ENCODE assay signal across 2 cellular contexts in genomic region chr1:64822621-64823020, GRCh38.
TF ChIP-seq lines count a peak whose summit lies in the region.

No MANE protein-coding gene starts in this region.

TF ChIP-seq in GM23338, 12 proteins besides CTCF, POLR2A, EP300 and RAD21:
- TF ChIP-seq ZNF462 (CRISPR knock-in tag; IDR thresholded peaks at IDR 0.05): no peak
- TF ChIP-seq ETS1 (IDR thresholded peaks at IDR 0.05): no peak
- no peak for TF ChIP-seq ZNF331 (CRISPR knock-in tag; IDR thresholded peaks at IDR 0.05; ENCODE audit: low read depth)
- TF ChIP-seq EZH2phosphoT487 (IDR thresholded peaks at IDR 0.05; ENCODE audit: unreplicated experiment): no peak
- TF ChIP-seq REST (IDR thresholded peaks at IDR 0.05; ENCODE audit: unreplicated experiment): no peak
TF ChIP-seq in GM23338: peak in this region for 0.

TF ChIP-seq in endothelial cell of umbilical vein, 7 proteins besides CTCF, POLR2A, EP300 and RAD21:
- TF ChIP-seq GATA2 (IDR thresholded peaks at IDR 0.05; ENCODE audit: insufficient read depth, insufficient read length, low read depth, low read length): no peak
- TF ChIP-seq EZH2 (IDR thresholded peaks at IDR 0.05; ENCODE audit: borderline replicate concordance, low read depth, low read length, severe bottlenecking): no peak
- TF ChIP-seq POLR2AphosphoS5 (IDR thresholded peaks at IDR 0.05; ENCODE audit: insufficient read depth, low read depth, low read length): no peak
- TF ChIP-seq MYC (IDR thresholded peaks at IDR 0.05; ENCODE audit: low read depth, low read length): no peak
- no peak for TF ChIP-seq JUN (IDR thresholded peaks at IDR 0.05; ENCODE audit: borderline replicate concordance, insufficient read depth, insufficient read length, low read depth)
- no peak for TF ChIP-seq FOS (IDR thresholded peaks at IDR 0.05; ENCODE audit: borderline replicate concordance, insufficient read depth, low read length)
- TF ChIP-seq MAX (IDR thresholded peaks at IDR 0.05; ENCODE audit: insufficient read depth, insufficient read length): no peak
